20 cellular contexts compared by ENCODE assay signal in genomic region chr9:120911295-120911843, GRCh38. TPM values are rescaled to one million over a fixed set of nuclear protein-coding genes. Genes with fewer than 3 reads are reported as not detected.
A peak's percentile ranks its signal among the peaks of the same experiment; 100 is the strongest.
DNase-seq lines count a peak whose midpoint lies in the region; ATAC-seq and TF ChIP-seq lines count a peak whose summit lies in the region.
"Had no signal": no experiment of that assay in that cellular context is flagged by ENCODE, and none has a peak within 500 bp of the region (broad histone marks: within the 10 kb centered on the region; RNA-seq: fewer than 3 reads in every experiment).

No MANE protein-coding gene starts in this region.

- H3K4me3 Mint-ChIP-seq in T-helper 1 cell treated with Interleukin-12 subunit alpha and Interleukin-12 subunit beta and Interleukin-4 antibody, amounts not matched to agents 30 μg/mL and 1 μg/mL, for 36 hours, result no peak overlapping the region
- H3K4me3 Mint-ChIP-seq in CD4-positive, alpha-beta memory T cell, result peak overlapping the region in 1 of 8 donors; percentile 59
- H3K4me3 Mint-ChIP-seq in WTC11, result no peak overlapping the region
- H3K4me3 Mint-ChIP-seq in central memory CD8-positive, alpha-beta T cell, result peak overlapping the region; percentile 20
- H3K4me3 Mint-ChIP-seq: activated CD4-positive, alpha-beta T cell treated with anti-CD3 and anti-CD28 coated beads, Interleukin-2, amount 10 ng/mL, durations not matched to agents 7 days and 5 days had no signal

- ATAC-seq in WTC11, result peak; percentile 83
- no peak for ATAC-seq in central memory CD8-positive, alpha-beta T cell (replicated peaks; ENCODE audit: extremely low read depth, poor library complexity, severe bottlenecking)
- ATAC-seq: right cardiac atrium had no signal

- H3K9me3 ChIP-seq in CD4-positive, alpha-beta memory T cell (ENCODE audit: control insufficient read depth in 1 of 2, low read length in 2 of 2), result no peaks in the 10 kb centered on the region
- H3K9me3 ChIP-seq: uterus had no signal

- intact Hi-C loops in CD4-positive, alpha-beta memory T cell (cut with micrococcal nuclease), result loop anchor here (2.0 kb wide), 1 partner anchor 15 kb away; the partner anchor contains the start of gene TRAF1

- peaks cover 63% of the 10 kb centered on the region for H3K4me1 Mint-ChIP-seq in T-helper 1 cell treated with Interleukin-12 subunit alpha and Interleukin-12 subunit beta and Interleukin-4 antibody, amounts not matched to agents 30 μg/mL and 1 μg/mL, for 36 hours (ENCODE audit: low read depth)
- peaks cover 44 to 86% (median 69%) of the 10 kb centered on the region in 4 donors for H3K4me1 Mint-ChIP-seq in CD4-positive, alpha-beta memory T cell
- H3K4me1 Mint-ChIP-seq in WTC11, result peaks cover 30% of the 10 kb centered on the region
- peaks cover 67% of the 10 kb centered on the region for H3K4me1 Mint-ChIP-seq in central memory CD8-positive, alpha-beta T cell

- H3K4me1 ChIP-seq in CD4-positive, alpha-beta memory T cell (ENCODE audit: insufficient read depth, low read length), result peaks cover 85% of the 10 kb centered on the region

- TF ChIP-seq CTCF in WTC11 (IDR thresholded peaks at IDR 0.05), result no peak

- DNase-seq in T-helper 1 cell (no peak), WTC11 (ENCODE audit: low spot score) (peak; percentile 34), RKO (ENCODE audit: low spot score) (no peak), NCI-H2171 treated with DMSO at 0.1 percent for 48 hours (lab: John Stamatoyannopoulos, UW) (no peak), AML-193 (lab: John Stamatoyannopoulos, UW) (no peak)
- no peak for DNase-seq in CD4-positive, alpha-beta memory T cell
- no peak for DNase-seq in central memory CD8-positive, alpha-beta T cell (ENCODE audit: low spot score in 2 of 2)
- DNase-seq: activated CD4-positive, alpha-beta T cell treated with anti-CD3 and anti-CD28 coated beads, Interleukin-2, amount 10 ng/mL, durations not matched to agents 7 days and 5 days; central memory CD4-positive, alpha-beta T cell; erythroblast; IMR-90; kidney glomerular epithelial cell; NCI-H510A; RPMI8226; stimulated activated CD4-positive, alpha-beta T cell treated with anti-CD3 and anti-CD28 coated beads, Interleukin-12 subunit alpha, Interleukin-12 subunit beta, amount 100 ng/mL, for 4 hours; uterus had no signal

- peaks cover 68% of the 10 kb centered on the region for H3K36me3 ChIP-seq in CD4-positive, alpha-beta memory T cell (ENCODE audit: insufficient read depth, low read length)
- H3K36me3 ChIP-seq: uterus had no signal

- H3K36me3 Mint-ChIP-seq in T-helper 1 cell treated with Interleukin-12 subunit alpha and Interleukin-12 subunit beta and Interleukin-4 antibody, amounts not matched to agents 30 μg/mL and 1 μg/mL, for 36 hours (ENCODE audit: low read depth), result peaks cover 76% of the 10 kb centered on the region
- H3K36me3 Mint-ChIP-seq in CD4-positive, alpha-beta memory T cell, result peaks cover 73 to 83% of the 10 kb centered on the region in 2 donors
- H3K36me3 Mint-ChIP-seq in WTC11, result no peaks in the 10 kb centered on the region
- peaks cover 62% of the 10 kb centered on the region for H3K36me3 Mint-ChIP-seq in central memory CD8-positive, alpha-beta T cell (ENCODE audit: insufficient read depth)

- H3K27me3 Mint-ChIP-seq in T-helper 1 cell treated with Interleukin-12 subunit alpha and Interleukin-12 subunit beta and Interleukin-4 antibody, amounts not matched to agents 30 μg/mL and 1 μg/mL, for 36 hours (ENCODE audit: low read depth), result no peaks in the 10 kb centered on the region
- H3K27me3 Mint-ChIP-seq in CD4-positive, alpha-beta memory T cell, result no peaks in the 10 kb centered on the region
- no peaks in the 10 kb centered on the region for H3K27me3 Mint-ChIP-seq in WTC11 (ENCODE audit: low read depth)
- H3K27me3 Mint-ChIP-seq in central memory CD8-positive, alpha-beta T cell, result no peaks in the 10 kb centered on the region
- H3K27me3 Mint-ChIP-seq: activated CD4-positive, alpha-beta T cell treated with anti-CD3 and anti-CD28 coated beads, Interleukin-2, amount 10 ng/mL, durations not matched to agents 7 days and 5 days had no signal

- H3K27ac Mint-ChIP-seq in T-helper 1 cell treated with Interleukin-12 subunit alpha and Interleukin-12 subunit beta and Interleukin-4 antibody, amounts not matched to agents 30 μg/mL and 1 μg/mL, for 36 hours, result peak overlapping the region; percentile 59
- peak overlapping the region; percentile 30 to 88 (median 68) for H3K27ac Mint-ChIP-seq in CD4-positive, alpha-beta memory T cell
- H3K27ac Mint-ChIP-seq in WTC11, result peak overlapping the region; percentile 53
- H3K27ac Mint-ChIP-seq in central memory CD8-positive, alpha-beta T cell (ENCODE audit: low read depth), result peak overlapping the region; percentile 65

- POLR2A ChIA-PET in CD4-positive, alpha-beta memory T cell (lab: Charles Lee; ENCODE audit: partially characterized antibody), result interaction anchor here (0.7 to 74.5 kb wide), 4 partner anchors 2 to 69 kb away, joined by 3 to 5577 read pairs (median 2792); partner anchors contain the start of genes PHF19, PSMD5 and TRAF1
- POLR2A ChIA-PET in WTC11 (lab: Charles Lee), result no interaction called here

- CTCF ChIA-PET in CD4-positive, alpha-beta memory T cell (lab: Charles Lee; ENCODE audit: partially characterized antibody), result interaction anchor here (0.9 to 4.2 kb wide), 7 partner anchors 8 to 42 kb away, joined by 3 to 16 read pairs (median 4); no protein-coding TSS in a partner anchor
- CTCF ChIA-PET in WTC11 (lab: Charles Lee), result interaction anchor here (0.6 to 1.8 kb wide), 7 partner anchors 12 to 70 kb away, joined by 3 to 9 read pairs (median 5); no protein-coding TSS in a partner anchor

- no peaks in the 10 kb centered on the region for H3K9me3 Mint-ChIP-seq in T-helper 1 cell treated with Interleukin-12 subunit alpha and Interleukin-12 subunit beta and Interleukin-4 antibody, amounts not matched to agents 30 μg/mL and 1 μg/mL, for 36 hours
- H3K9me3 Mint-ChIP-seq in CD4-positive, alpha-beta memory T cell, result peaks cover 0 to 2% (median 0%) of the 10 kb centered on the region in 8 donors
- H3K9me3 Mint-ChIP-seq in WTC11, result no peaks in the 10 kb centered on the region
- H3K9me3 Mint-ChIP-seq in central memory CD8-positive, alpha-beta T cell, result no peaks in the 10 kb centered on the region
- H3K9me3 Mint-ChIP-seq: activated CD4-positive, alpha-beta T cell treated with anti-CD3 and anti-CD28 coated beads, Interleukin-2, amount 10 ng/mL, durations not matched to agents 7 days and 5 days had no signal

- no peak overlapping the region for H3K4me3 ChIP-seq in CD4-positive, alpha-beta memory T cell (ENCODE audit: low read length in 2 of 2)
- H3K4me3 ChIP-seq: uterus had no signal

- peak overlapping the region; percentile 70 for H3K27ac ChIP-seq in CD4-positive, alpha-beta memory T cell (ENCODE audit: low read depth, low read length)
- H3K27ac ChIP-seq: 22Rv1, foreskin keratinocyte, uterus had no signal

- H3K27me3 ChIP-seq in CD4-positive, alpha-beta memory T cell (ENCODE audit: insufficient read depth, low read length), result no peaks in the 10 kb centered on the region
- H3K27me3 ChIP-seq: foreskin keratinocyte, uterus had no signal

TF ChIP-seq in WTC11, 78 proteins besides CTCF, POLR2A, EP300 and RAD21:
- TF ChIP-seq FOXP1 (CRISPR knock-in tag; IDR thresholded peaks at IDR 0.05; ENCODE audit: borderline replicate concordance) (peak; percentile 47; the same call in 1 of the 2 replicates), PRRX2 (CRISPR knock-in tag; IDR thresholded peaks at IDR 0.05) (no peak)
TF ChIP-seq in WTC11: peak in this region for 1.

RNA-seq across cellular contexts. Expression of gene TRAF1, which starts 15.2 kb away (rescaled TPM):
- 100 to 1,000 TPM; 174 to 181 TPM for total RNA-seq in CD4-positive, alpha-beta memory T cell
- 10 to 100 TPM in 1 of 2 donors, 1 to 10 TPM in 1; 7.8 to 14.4 TPM for polyA plus RNA-seq in CD4-positive, alpha-beta memory T cell
- total RNA-seq in WTC11 (2021), result 1.8 to 3.1 TPM (median 2.9 TPM) in 3 replicates

RNA-seq across cellular contexts. Expression of gene PHF19, which starts 34.4 kb away (rescaled TPM):
- 100 to 1,000 TPM; 194 to 201 TPM for total RNA-seq in CD4-positive, alpha-beta memory T cell
- 10 to 100 TPM; 15.4 to 17.8 TPM for polyA plus RNA-seq in CD4-positive, alpha-beta memory T cell
- total RNA-seq in WTC11 (2021), result 29.3 to 39.0 TPM (median 35.4 TPM) in 3 replicates

Comparison
In these comparisons a context has a peak if more than half of its experiments do, and no peak if none do; other contexts are left out.
1. RNA of gene TRAF1, which starts 15.2 kb away (total RNA-seq): 174 to 181 TPM in CD4-positive, alpha-beta memory T cell; 1.8 to 3.1 TPM in WTC11; every median in the first group is over 10 times any median in the second.
2. Peak in every context shown above with its lines, with median percentiles within 50 percentile points of each other: H3K27ac Mint-ChIP-seq.